Comparison of ENCODE assay signal across 24 cellular contexts in genomic region chr1:116337398-116337797, GRCh38. TPM values are rescaled to one million over a fixed set of nuclear protein-coding genes. Genes with fewer than 3 reads are reported as not detected.
DNase-seq lines count a peak whose midpoint lies in the region; ATAC-seq, FAIRE-seq and TF ChIP-seq lines count a peak whose summit lies in the region.
"Had no signal": no experiment of that assay in that cellular context is flagged by ENCODE, and none has a peak within 500 bp of the region (broad histone marks: within the 10 kb centered on the region; RNA-seq: fewer than 3 reads in every experiment).

No MANE protein-coding gene starts in this region.

- no peaks in the 10 kb centered on the region for H3K9me3 Mint-ChIP-seq in activated naive CD4-positive, alpha-beta T cell treated with anti-CD3 and anti-CD28 coated beads for 36 hours
- no peaks in the 10 kb centered on the region for H3K9me3 Mint-ChIP-seq in osteocyte (ENCODE audit: unreplicated experiment)
- H3K9me3 Mint-ChIP-seq in CD8-positive, alpha-beta memory T cell = no peaks in the 10 kb centered on the region
- no peaks in the 10 kb centered on the region for H3K9me3 Mint-ChIP-seq in activated CD4-positive, alpha-beta T cell treated with anti-CD3 and anti-CD28 coated beads, Interleukin-2, amount 10 ng/mL, durations not matched to agents 7 days and 5 days
- H3K9me3 Mint-ChIP-seq: CD14-positive monocyte; CD4-positive, alpha-beta memory T cell; GM23338; HFFc6 had no signal

- no peaks in the 10 kb centered on the region for H3K36me3 Mint-ChIP-seq in activated naive CD4-positive, alpha-beta T cell treated with anti-CD3 and anti-CD28 coated beads for 36 hours (ENCODE audit: low read depth)
- H3K36me3 Mint-ChIP-seq in osteocyte (ENCODE audit: unreplicated experiment) = no peaks in the 10 kb centered on the region
- H3K36me3 Mint-ChIP-seq in CD8-positive, alpha-beta memory T cell = no peaks in the 10 kb centered on the region
- H3K36me3 Mint-ChIP-seq in activated CD4-positive, alpha-beta T cell treated with anti-CD3 and anti-CD28 coated beads, Interleukin-2, amount 10 ng/mL, durations not matched to agents 7 days and 5 days (ENCODE audit: low read depth) = no peaks in the 10 kb centered on the region
- H3K36me3 Mint-ChIP-seq: CD14-positive monocyte; CD4-positive, alpha-beta memory T cell had no signal

- peaks cover 12 to 15% of the 10 kb centered on the region in 2 donors for H3K4me1 ChIP-seq in small intestine (ENCODE audit: control insufficient read depth in 2 of 2, insufficient read depth in 1 of 2, low read depth in 1 of 2, low read length in 1 of 2)
- peaks cover 8% of the 10 kb centered on the region for H3K4me1 ChIP-seq in CD8-positive, alpha-beta memory T cell (ENCODE audit: insufficient read depth, low read length)
- H3K4me1 ChIP-seq: BLaER1 had no signal

- DNase-seq in activated naive CD4-positive, alpha-beta T cell treated with anti-CD3 and anti-CD28 coated beads for 36 hours = no peak
- DNase-seq in activated naive CD4-positive, alpha-beta T cell (lab: John Stamatoyannopoulos, UW) = no peak
- DNase-seq in left lobe of liver (ENCODE audit: low spot score) = no peak
- peak; percentile 72 for DNase-seq in small intestine
- DNase-seq in osteocyte (ENCODE audit: extremely low spot score, unreplicated experiment) = no peak
- DNase-seq in CD8-positive, alpha-beta memory T cell = no peak
- no peak for DNase-seq in activated CD4-positive, alpha-beta T cell treated with anti-CD3 and anti-CD28 coated beads, Interleukin-2, amount 10 ng/mL, durations not matched to agents 7 days and 5 days
- DNase-seq: Calu3; CD4-positive, alpha-beta memory T cell; DND-41; EL; HFFc6; IMR-90; KBM-7 had no signal

- POLR2A ChIA-PET in CD8-positive, alpha-beta memory T cell (lab: Charles Lee) = no interaction called here
- POLR2A ChIA-PET in activated CD4-positive, alpha-beta T cell treated with anti-CD3 and anti-CD28 coated beads, Interleukin-2, amount 10 ng/mL, durations not matched to agents 7 days and 5 days (lab: Charles Lee) = no interaction called here

- H3K4me1 Mint-ChIP-seq in activated naive CD4-positive, alpha-beta T cell treated with anti-CD3 and anti-CD28 coated beads for 36 hours (ENCODE audit: low read depth) = peaks cover 42% of the 10 kb centered on the region
- H3K4me1 Mint-ChIP-seq in osteocyte (ENCODE audit: unreplicated experiment) = peaks cover 14% of the 10 kb centered on the region
- peaks cover 0 to 4% (median 0%) of the 10 kb centered on the region in 3 donors for H3K4me1 Mint-ChIP-seq in CD8-positive, alpha-beta memory T cell
- peaks cover 9% of the 10 kb centered on the region for H3K4me1 Mint-ChIP-seq in activated CD4-positive, alpha-beta T cell treated with anti-CD3 and anti-CD28 coated beads, Interleukin-2, amount 10 ng/mL, durations not matched to agents 7 days and 5 days
- H3K4me1 Mint-ChIP-seq: CD14-positive monocyte had no signal

- no peak overlapping the region for H3K4me3 ChIP-seq in small intestine (ENCODE audit: low read depth in 1 of 2, low read length in 2 of 2)
- no peak overlapping the region for H3K4me3 ChIP-seq in CD8-positive, alpha-beta memory T cell (ENCODE audit: low read length)
- H3K4me3 ChIP-seq: A549, BLaER1, GM12878, GM23338 had no signal

- no peak for FAIRE-seq in small intestine (lab: Jason Lieb, UNC)
- FAIRE-seq: A549, GM18507, H54 had no signal

- intact Hi-C loops in activated naive CD4-positive, alpha-beta T cell treated with anti-CD3 and anti-CD28 coated beads for 36 hours (cut with micrococcal nuclease) = no loop called here

- H3K27me3 ChIP-seq in small intestine (ENCODE audit: control insufficient read depth in 2 of 2, insufficient read depth in 2 of 2, low read length in 2 of 2) = no peaks in the 10 kb centered on the region
- H3K27me3 ChIP-seq in CD8-positive, alpha-beta memory T cell (ENCODE audit: insufficient read depth, low read length, poor library complexity, severe bottlenecking) = no peaks in the 10 kb centered on the region
- H3K27me3 ChIP-seq: BLaER1 had no signal

- TF ChIP-seq CTCF in osteocyte (IDR thresholded peaks at IDR 0.05) = no peak

- H3K36me3 ChIP-seq in small intestine (ENCODE audit: control insufficient read depth in 2 of 2, insufficient read depth in 2 of 2, low read length in 2 of 2) = no peaks in the 10 kb centered on the region
- H3K36me3 ChIP-seq in CD8-positive, alpha-beta memory T cell (ENCODE audit: insufficient read depth, low read length) = no peaks in the 10 kb centered on the region
- H3K36me3 ChIP-seq: BLaER1 had no signal

- ATAC-seq in left lobe of liver = peak; percentile 67
- ATAC-seq: A549, GM12878, GM23338, HCT116 had no signal

- peak overlapping the region in 1 of 2 donors; percentile 53 for H3K27ac ChIP-seq in small intestine (ENCODE audit: low read depth in 1 of 2, low read length in 1 of 2)
- H3K27ac ChIP-seq in CD8-positive, alpha-beta memory T cell (ENCODE audit: low read depth, low read length) = no peak overlapping the region
- H3K27ac ChIP-seq: 22Rv1, A549, BLaER1, HL-60 had no signal

- H3K4me3 Mint-ChIP-seq in activated naive CD4-positive, alpha-beta T cell treated with anti-CD3 and anti-CD28 coated beads for 36 hours = no peak overlapping the region
- no peak overlapping the region for H3K4me3 Mint-ChIP-seq in osteocyte (ENCODE audit: unreplicated experiment)
- H3K4me3 Mint-ChIP-seq in CD8-positive, alpha-beta memory T cell = no peak overlapping the region
- no peak overlapping the region for H3K4me3 Mint-ChIP-seq in activated CD4-positive, alpha-beta T cell treated with anti-CD3 and anti-CD28 coated beads, Interleukin-2, amount 10 ng/mL, durations not matched to agents 7 days and 5 days
- H3K4me3 Mint-ChIP-seq: CD14-positive monocyte; CD4-positive, alpha-beta memory T cell; GM23338; HFFc6 had no signal

- H3K27me3 Mint-ChIP-seq in activated naive CD4-positive, alpha-beta T cell treated with anti-CD3 and anti-CD28 coated beads for 36 hours (ENCODE audit: low read depth) = no peaks in the 10 kb centered on the region
- H3K27me3 Mint-ChIP-seq in osteocyte (ENCODE audit: unreplicated experiment) = peaks cover 17% of the 10 kb centered on the region
- H3K27me3 Mint-ChIP-seq in CD8-positive, alpha-beta memory T cell = peaks cover 0 to 8% of the 10 kb centered on the region in 2 donors
- H3K27me3 Mint-ChIP-seq in activated CD4-positive, alpha-beta T cell treated with anti-CD3 and anti-CD28 coated beads, Interleukin-2, amount 10 ng/mL, durations not matched to agents 7 days and 5 days = no peaks in the 10 kb centered on the region
- H3K27me3 Mint-ChIP-seq: CD4-positive, alpha-beta memory T cell had no signal

- CTCF ChIA-PET in activated naive CD4-positive, alpha-beta T cell treated with anti-CD3 and anti-CD28 coated beads for 36 hours (lab: Charles Lee) = interaction anchor here (0.6 kb wide), 1 partner anchor 11 kb away, joined by 4 read pairs; no protein-coding TSS in a partner anchor
- CTCF ChIA-PET in CD8-positive, alpha-beta memory T cell (lab: Charles Lee) = no interaction called here
- CTCF ChIA-PET in activated CD4-positive, alpha-beta T cell treated with anti-CD3 and anti-CD28 coated beads, Interleukin-2, amount 10 ng/mL, durations not matched to agents 7 days and 5 days (lab: Charles Lee) = no interaction called here

- 48 to 80% (median 55%) methylated on average over 7 of the region's 7 CpGs for WGBS in small intestine, 3 donors

- no peaks in the 10 kb centered on the region for H3K9me3 ChIP-seq in small intestine (ENCODE audit: control insufficient read depth, low read depth)
- no peaks in the 10 kb centered on the region for H3K9me3 ChIP-seq in CD8-positive, alpha-beta memory T cell (ENCODE audit: low read length)
- H3K9me3 ChIP-seq: A549, BLaER1 had no signal

- H3K27ac Mint-ChIP-seq in activated naive CD4-positive, alpha-beta T cell treated with anti-CD3 and anti-CD28 coated beads for 36 hours = peak overlapping the region; percentile 26
- no peak overlapping the region for H3K27ac Mint-ChIP-seq in osteocyte (ENCODE audit: unreplicated experiment)
- peak overlapping the region in 1 of 8 donors; percentile 5 for H3K27ac Mint-ChIP-seq in CD8-positive, alpha-beta memory T cell
- H3K27ac Mint-ChIP-seq in activated CD4-positive, alpha-beta T cell treated with anti-CD3 and anti-CD28 coated beads, Interleukin-2, amount 10 ng/mL, durations not matched to agents 7 days and 5 days = no peak overlapping the region
- H3K27ac Mint-ChIP-seq: CD14-positive monocyte, GM23338, HFFc6 had no signal

RNA-seq across cellular contexts. Expression of gene ATP1A1, which starts 35.6 kb away (rescaled TPM):
- 100 to 1,000 TPM; 360 to 370 TPM for total RNA-seq in activated naive CD4-positive, alpha-beta T cell treated with anti-CD3 and anti-CD28 coated beads for 36 hours
- total RNA-seq in left lobe of liver = 110 TPM
- polyA plus RNA-seq in small intestine = 1,000 to 10,000 TPM in 2 of 3 donors, 100 to 1,000 TPM in 1; 921 to 1,048 (median 1,042) TPM
- 213 TPM in 2 replicates for total RNA-seq in osteocyte
- total RNA-seq in CD8-positive, alpha-beta memory T cell = 100 to 1,000 TPM; 259 to 263 TPM
- polyA plus RNA-seq in CD8-positive, alpha-beta memory T cell = 58.0 TPM
- 100 to 1,000 TPM; 260 to 274 TPM for total RNA-seq in activated CD4-positive, alpha-beta T cell treated with anti-CD3 and anti-CD28 coated beads, Interleukin-2, amount 10 ng/mL, durations not matched to agents 7 days and 5 days
